Comparison of ENCODE assay signal across 18 cellular contexts in the genomic region with DNA sequence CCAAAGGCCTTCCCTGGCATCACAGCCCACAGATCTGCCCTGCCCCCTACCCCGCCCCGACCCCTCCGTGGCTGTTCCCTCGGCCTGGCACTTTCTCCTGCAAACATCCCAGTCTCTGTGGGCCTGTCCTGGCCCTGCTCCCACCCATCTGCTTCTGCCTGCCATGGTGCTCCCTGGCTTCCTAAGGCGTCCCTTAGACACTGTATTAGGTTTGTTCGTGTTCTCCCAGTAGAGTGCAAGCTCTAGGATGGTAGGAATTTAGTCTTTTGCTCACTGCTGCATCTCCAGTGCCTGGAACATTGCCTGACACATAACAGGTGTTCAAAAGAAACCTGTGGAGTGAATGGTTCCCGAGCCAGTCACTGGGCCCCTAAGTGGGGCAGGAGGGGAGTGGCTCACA.
A peak's percentile ranks its signal among the peaks of the same experiment; 100 is the strongest.
DNase-seq lines count a peak whose midpoint lies in the region; ATAC-seq and TF ChIP-seq lines count a peak whose summit lies in the region.
"Had no signal": no experiment of that assay in that cellular context is flagged by ENCODE, and none has a peak within 500 bp of the region (broad histone marks: within the 10 kb centered on the region; RNA-seq: fewer than 3 reads in every experiment).

No MANE protein-coding gene starts in this region.

- peak; percentile 1 for DNase-seq in activated naive CD4-positive, alpha-beta T cell treated with anti-CD3 and anti-CD28 coated beads, Interleukin-2, amount 10 ng/mL, durations not matched to agents 7 days and 5 days
- DNase-seq in activated naive CD4-positive, alpha-beta T cell treated with anti-CD3 and anti-CD28 coated beads, Interleukin-2, amount 50 U/mL, for 16 hours, result no peak
- DNase-seq in IMR-90 (no peak), islet precursor cell (peak; percentile 38), ureter (ENCODE audit: low spot score) (peak; percentile 32), DMS79 treated with DMSO at 0.1 percent for 48 hours (lab: John Stamatoyannopoulos, UW) (no peak)
- DNase-seq in activated T-cell treated with anti-CD3 and anti-CD28 coated beads, Interleukin-2, amount 50 U/mL, for 1 hour, result no peak
- DNase-seq: CD4-positive, CD25-positive, alpha-beta regulatory T cell; DMS79; GF-D8; GM23248; KG1; NCI-H1048; NCI-H2107; NCI-H446 treated with DMSO at 0.1 percent for 48 hours; SHP77 had no signal

- H3K56ac ChIP-seq in IMR-90 (ENCODE audit: extremely low read depth, insufficient read depth, low read length), result no peak overlapping the region

- H2BK120ac ChIP-seq in IMR-90 (ENCODE audit: low read depth, low read length), result peak overlapping the region; percentile 19

- no peak overlapping the region for H3K4me3 ChIP-seq in IMR-90 (ENCODE audit: insufficient read depth, low read depth, low read length)
- H3K4me3 ChIP-seq: GM23248, Peyer's patch had no signal

- CTCF ChIA-PET in activated naive CD4-positive, alpha-beta T cell treated with anti-CD3 and anti-CD28 coated beads, Interleukin-2, amount 10 ng/mL, durations not matched to agents 7 days and 5 days (lab: Charles Lee), result interaction anchor here (1.0 kb wide), 1 partner anchor 844 kb away, joined by 3 read pairs; no protein-coding TSS in a partner anchor
- CTCF ChIA-PET in IMR-90 (lab: Yijun Ruan, JAX), result no interaction called here

- no peaks in the 10 kb centered on the region for H3K36me3 Mint-ChIP-seq in activated naive CD4-positive, alpha-beta T cell treated with anti-CD3 and anti-CD28 coated beads, Interleukin-2, amount 10 ng/mL, durations not matched to agents 7 days and 5 days

- WGBS in IMR-90 (ENCODE audit: extremely low coverage in 2 of 2, insufficient read length in 1 of 2), 2 experiments, result 94% methylated on average over 4 of the region's 7 CpGs; no CpG with 5 or more reads in 1 of the 2 experiments

- H3K36me3 ChIP-seq in IMR-90 (ENCODE audit: control insufficient read depth, insufficient read depth, low read length), result peaks cover 60% of the 10 kb centered on the region

- H3K4me3 Mint-ChIP-seq in activated naive CD4-positive, alpha-beta T cell treated with anti-CD3 and anti-CD28 coated beads, Interleukin-2, amount 10 ng/mL, durations not matched to agents 7 days and 5 days, result no peak overlapping the region
- H3K4me3 Mint-ChIP-seq: CD4-positive, CD25-positive, alpha-beta regulatory T cell had no signal

- H3K18ac ChIP-seq in IMR-90 (ENCODE audit: low read depth, low read length), result no peak overlapping the region

- no peaks in the 10 kb centered on the region for H4K20me1 ChIP-seq in IMR-90 (ENCODE audit: insufficient read depth, low read length)

- H2AK9ac ChIP-seq in IMR-90 (replicated peaks; ENCODE audit: low read depth, low read length, poor library complexity), result no peak overlapping the region

- no peak overlapping the region; the same call in 2 of the 3 replicates for H2BK15ac ChIP-seq in IMR-90 (ENCODE audit: low read depth, low read length)

- no peak overlapping the region for H4K5ac ChIP-seq in IMR-90 (ENCODE audit: low read depth, low read length)

- ATAC-seq in IMR-90 (ENCODE audit: low read depth), result no peak

- intact Hi-C loops in IMR-90 (cut with micrococcal nuclease), result no loop called here

- H2AFZ ChIP-seq in IMR-90 (replicated peaks; ENCODE audit: low read length, poor library complexity), result no peak overlapping the region
- H2AFZ ChIP-seq: GM23248 had no signal

- POLR2A ChIA-PET in IMR-90 (lab: Charles Lee; ENCODE audit: unreplicated experiment), result interaction anchor here (0.6 kb wide), 1 partner anchor 444 kb away, joined by 15 read pairs; no protein-coding TSS in a partner anchor

- H2BK20ac ChIP-seq in IMR-90 (ENCODE audit: low read depth, low read length), result no peak overlapping the region; the same call in 1 of the 2 replicates

- no peak for TF ChIP-seq CTCF in IMR-90 (conservative IDR thresholded peaks at IDR 0.05; ENCODE audit: low read depth, low read length)

- H3K79me1 ChIP-seq in IMR-90 (ENCODE audit: low read depth in 1 of 2, low read length in 2 of 2), result peaks cover 0 to 5% of the 10 kb centered on the region in 2 experiments; a peak in 1 of 4 replicates

- H3K4me1 Mint-ChIP-seq in activated naive CD4-positive, alpha-beta T cell treated with anti-CD3 and anti-CD28 coated beads, Interleukin-2, amount 10 ng/mL, durations not matched to agents 7 days and 5 days, result peaks cover 2% of the 10 kb centered on the region

- in situ Hi-C loops in IMR-90 (cut with MboI; ENCODE audit: low sequenced_read_pairs), result no loop called here

- H3K4me2 ChIP-seq in IMR-90 (ENCODE audit: low read depth, low read length), result no peak overlapping the region

- H3K9ac ChIP-seq in IMR-90 (ENCODE audit: low read depth, low read length), result no peak overlapping the region
- H3K9ac ChIP-seq: GM23248 had no signal

- H3K9me1 ChIP-seq in IMR-90 (ENCODE audit: insufficient read depth, low read length), result peaks cover 25% of the 10 kb centered on the region

- no peaks in the 10 kb centered on the region for H3K27me3 ChIP-seq in IMR-90 (ENCODE audit: control insufficient read depth, insufficient read depth, low read length)
- H3K27me3 ChIP-seq: Peyer's patch had no signal

- no peaks in the 10 kb centered on the region for H3K27me3 Mint-ChIP-seq in activated naive CD4-positive, alpha-beta T cell treated with anti-CD3 and anti-CD28 coated beads, Interleukin-2, amount 10 ng/mL, durations not matched to agents 7 days and 5 days
- H3K27me3 Mint-ChIP-seq: CD4-positive, CD25-positive, alpha-beta regulatory T cell had no signal

- no peak overlapping the region for H3K27ac ChIP-seq in IMR-90 (ENCODE audit: insufficient read depth, low read length)
- H3K27ac ChIP-seq: GM23248, HL-60, Peyer's patch had no signal

- peak overlapping the region; percentile 67 for H4K91ac ChIP-seq in IMR-90 (ENCODE audit: insufficient read depth, low read depth, low read length)

- H3K4me1 ChIP-seq in IMR-90 (ENCODE audit: control insufficient read depth, insufficient read depth, low read length), result peaks cover 13% of the 10 kb centered on the region
- H3K4me1 ChIP-seq: Peyer's patch had no signal

- no peak for TF ChIP-seq RAD21 in IMR-90 (IDR thresholded peaks at IDR 0.05; ENCODE audit: low read length)

- dilution Hi-C loops in IMR-90 (cut with HindIII; ENCODE audit: low sequenced_read_pairs, unreplicated experiment), result no loop called here

- no peak overlapping the region for H3K14ac ChIP-seq in IMR-90 (replicated peaks; ENCODE audit: low read depth, low read length)

- H2AK5ac ChIP-seq in IMR-90 (ENCODE audit: low read depth, low read length), result peak overlapping the region; percentile 64; the same call in 1 of the 2 replicates

- H3K27ac Mint-ChIP-seq in activated naive CD4-positive, alpha-beta T cell treated with anti-CD3 and anti-CD28 coated beads, Interleukin-2, amount 10 ng/mL, durations not matched to agents 7 days and 5 days, result no peak overlapping the region
- H3K27ac Mint-ChIP-seq: CD4-positive, CD25-positive, alpha-beta regulatory T cell had no signal

- TF ChIP-seq POLR2A in IMR-90 (IDR thresholded peaks at IDR 0.05; ENCODE audit: low read depth, low read length), result no peak

- no peak overlapping the region for H3K23ac ChIP-seq in IMR-90 (ENCODE audit: low read depth, low read length)

- H4K8ac ChIP-seq in IMR-90 (ENCODE audit: low read depth in 2 of 2, low read length in 2 of 2), result no peak overlapping the region

- no peaks in the 10 kb centered on the region for H3K9me3 ChIP-seq in IMR-90 (ENCODE audit: control insufficient read depth, insufficient read depth, low read length)
- H3K9me3 ChIP-seq: Peyer's patch had no signal

- peak overlapping the region; percentile 20 for H3K4ac ChIP-seq in IMR-90 (ENCODE audit: low read depth, low read length)

- H2BK5ac ChIP-seq in IMR-90 (ENCODE audit: low read depth, low read length, poor library complexity, severe bottlenecking), result no peak overlapping the region

- no peaks in the 10 kb centered on the region for H3K9me3 Mint-ChIP-seq in activated naive CD4-positive, alpha-beta T cell treated with anti-CD3 and anti-CD28 coated beads, Interleukin-2, amount 10 ng/mL, durations not matched to agents 7 days and 5 days
- H3K9me3 Mint-ChIP-seq: CD4-positive, CD25-positive, alpha-beta regulatory T cell had no signal

- no TSS peak for BruUV-seq in IMR-90 (replicated peaks; lab: Mats Ljungman, UMichigan)

TF ChIP-seq in IMR-90, 13 proteins besides CTCF, POLR2A, EP300 and RAD21:
- no peak for TF ChIP-seq MAZ (IDR thresholded peaks at IDR 0.05; ENCODE audit: borderline replicate concordance, low read depth, low read length)

Comparison
In these comparisons a context has a peak if more than half of its experiments do, and no peak if none do; other contexts are left out.
1. DNase-seq: peak in activated naive CD4-positive, alpha-beta T cell treated with anti-CD3 and anti-CD28 coated beads, Interleukin-2, amount 10 ng/mL, durations not matched to agents 7 days and 5 days (single experiment), islet precursor cell (single experiment) and ureter (single experiment); none in activated naive CD4-positive, alpha-beta T cell treated with anti-CD3 and anti-CD28 coated beads, Interleukin-2, amount 50 U/mL, for 16 hours (single experiment), IMR-90 (single experiment), activated T-cell treated with anti-CD3 and anti-CD28 coated beads, Interleukin-2, amount 50 U/mL, for 1 hour (single experiment) and DMS79 treated with DMSO at 0.1 percent for 48 hours (single experiment).